ENCODE assay signal across 12 cellular contexts in genomic region chr15:40061212-40061901, GRCh38. TPM values are rescaled to one million over a fixed set of nuclear protein-coding genes. Genes with fewer than 3 reads are reported as not detected.
A peak's percentile ranks its signal among the peaks of the same experiment; 100 is the strongest.
DNase-seq lines count a peak whose midpoint lies in the region; ATAC-seq and TF ChIP-seq lines count a peak whose summit lies in the region.
"Had no signal": no experiment of that assay in that cellular context is flagged by ENCODE, and none has a peak within 500 bp of the region (broad histone marks: within the 10 kb centered on the region; RNA-seq: fewer than 3 reads in every experiment).

No MANE protein-coding gene starts in this region.

- H4K20me1 ChIP-seq in BLaER1 treated with 17β-estradiol and CSF1 and Interleukin-3, amounts not matched to agents 10 nM and 100 nM, result no peaks in the 10 kb centered on the region
- H4K20me1 ChIP-seq in mammary epithelial cell (ENCODE audit: insufficient read depth, low read length), result no peaks in the 10 kb centered on the region
- H4K20me1 ChIP-seq: BLaER1 had no signal

- ATAC-seq in GM18868 (IDR thresholded peaks at IDR 0.05; ENCODE audit: unreplicated experiment), result peak; percentile 38
- peak; percentile 52 for ATAC-seq in HG02763 (IDR thresholded peaks at IDR 0.05; ENCODE audit: unreplicated experiment)
- no peak for ATAC-seq in heart right ventricle

- peak overlapping the region in 10 of 11 experiments; percentile 0 to 96 (median 89); a peak in 18 of 22 replicates for H3K4me2 ChIP-seq in BLaER1 treated with 17β-estradiol and CSF1 and Interleukin-3, amounts not matched to agents 10 nM and 100 nM
- no peak overlapping the region for H3K4me2 ChIP-seq in mammary epithelial cell (ENCODE audit: insufficient read depth, low read depth, low read length)
- H3K4me2 ChIP-seq: BLaER1 had no signal

- dilution Hi-C loops in mammary epithelial cell (cut with HindIII; ENCODE audit: low sequenced_read_pairs), result no loop called here

- 0 out of 20 replicates have a peak overlapping the region, but pooled peaks of 1 of the 10 experiments have one; percentile 1 for H3K4me3 ChIP-seq in BLaER1 treated with 17β-estradiol and CSF1 and Interleukin-3, amounts not matched to agents 10 nM and 100 nM
- H3K4me3 ChIP-seq in Peyer's patch (no peak overlapping the region), mammary epithelial cell (replicated peaks in 1 of 3; ENCODE audit: insufficient read depth in 1 of 3, low read depth in 2 of 3, low read length in 3 of 3) (no peak overlapping the region), heart right ventricle (no peak overlapping the region)
- H3K4me3 ChIP-seq: BLaER1, SJCRH30 had no signal

- H3K79me2 ChIP-seq in mammary epithelial cell (ENCODE audit: insufficient read depth, low read length), result no peaks in the 10 kb centered on the region

- H3K4me1 ChIP-seq in BLaER1 treated with 17β-estradiol and CSF1 and Interleukin-3, amounts not matched to agents 10 nM and 100 nM, result peaks cover 68 to 100% (median 100%) of the 10 kb centered on the region in 10 experiments
- H3K4me1 ChIP-seq in Peyer's patch (peaks cover 0 to 10% (median 3%) of the 10 kb centered on the region in 4 donors), mammary epithelial cell (ENCODE audit: insufficient read depth, low read length) (peaks cover 38% of the 10 kb centered on the region), heart right ventricle (peaks cover 0 to 42% (median 7%) of the 10 kb centered on the region in 9 donors)

- intact Hi-C loops in mammary epithelial cell (cut with micrococcal nuclease), result loop anchor here (5.0 kb wide), 1 partner anchor 41 kb away; no protein-coding TSS in a partner anchor
- intact Hi-C loops in heart right ventricle (cut with DNase I), result loop anchor here in 3 of 10 donors (5.0 kb wide), 3 partner anchors 41 to 366 kb away; partner anchors contain the start of gene BMF (in 1 of the 3)

- BruUV-seq in mammary epithelial cell (replicated peaks; lab: Mats Ljungman, UMichigan), result no TSS peak

- WGBS in mammary epithelial cell (ENCODE audit: low coverage, missing lambda C conversion rate), result 97% methylated on average over 15 of the region's 15 CpGs
- whole genome bisulfite sequencing in heart right ventricle, 2 donors, result 91 to 95% methylated on average over 15 of the region's 15 CpGs

- H2AFZ ChIP-seq in mammary epithelial cell (ENCODE audit: low read depth, low read length), result no peak overlapping the region

- peak overlapping the region in 10 of 11 experiments; percentile 4 to 94 (median 89); a peak in 16 of 22 replicates for H3K27ac ChIP-seq in BLaER1 treated with 17β-estradiol and CSF1 and Interleukin-3, amounts not matched to agents 10 nM and 100 nM
- peak overlapping the region in 1 of 4 donors; percentile 19 for H3K27ac ChIP-seq in Peyer's patch
- H3K27ac ChIP-seq in mammary epithelial cell (ENCODE audit: insufficient read depth, low read depth, low read length), result no peak overlapping the region
- no peak overlapping the region for H3K27ac ChIP-seq in heart right ventricle
- H3K27ac ChIP-seq: BLaER1, brain microvascular endothelial cell, SJCRH30 had no signal

- DNase-seq in Peyer's patch, result peak in 2 of 3 donors; percentile 47 to 50
- no peak for DNase-seq in mammary epithelial cell
- no peak for DNase-seq in central memory CD4-positive, alpha-beta T cell
- no peak for DNase-seq in RKO (ENCODE audit: low spot score)
- DNase-seq in heart right ventricle, result no peak
- DNase-seq: brain microvascular endothelial cell, NCI-H1092, SJCRH30 had no signal

- TF ChIP-seq CTCF in Peyer's patch (IDR thresholded peaks at IDR 0.05) (no peak), mammary epithelial cell (conservative IDR thresholded peaks at IDR 0.05 in 1 of 2, IDR thresholded peaks at IDR 0.05 in 1 of 2; ENCODE audit: extremely low read depth in 1 of 2, insufficient read depth in 1 of 2, low read depth in 1 of 2, low read length in 2 of 2) (no peak), heart right ventricle (IDR thresholded peaks at IDR 0.05) (no peak)

- in situ Hi-C loops in mammary epithelial cell (cut with MboI; ENCODE audit: low sequenced_read_pairs in 2 of 2), result no loop called here

- no peaks in the 10 kb centered on the region for H3K27me3 ChIP-seq in BLaER1 treated with 17β-estradiol and CSF1 and Interleukin-3, amounts not matched to agents 10 nM and 100 nM
- H3K27me3 ChIP-seq in Peyer's patch (no peaks in the 10 kb centered on the region), mammary epithelial cell (ENCODE audit: insufficient read depth, low read length) (no peaks in the 10 kb centered on the region), heart right ventricle (no peaks in the 10 kb centered on the region)
- H3K27me3 ChIP-seq: BLaER1, brain microvascular endothelial cell, SJCRH30 had no signal

- CTCF ChIA-PET in mammary epithelial cell (lab: Charles Lee; ENCODE audit: low non-redundant PET), result no interaction called here

- no peak overlapping the region for H3K9ac ChIP-seq in BLaER1 treated with 17β-estradiol and CSF1 and Interleukin-3, amounts not matched to agents 10 nM and 100 nM
- no peak overlapping the region for H3K9ac ChIP-seq in mammary epithelial cell (ENCODE audit: insufficient read depth, low read length)
- H3K9ac ChIP-seq: BLaER1 had no signal

- peaks cover 0 to 7% (median 0%) of the 10 kb centered on the region in 11 experiments; a peak in 2 of 22 replicates for H3K36me3 ChIP-seq in BLaER1 treated with 17β-estradiol and CSF1 and Interleukin-3, amounts not matched to agents 10 nM and 100 nM
- H3K36me3 ChIP-seq in Peyer's patch (no peaks in the 10 kb centered on the region), mammary epithelial cell (ENCODE audit: insufficient read depth, low read length) (no peaks in the 10 kb centered on the region), heart right ventricle (peaks cover 0 to 23% (median 0%) of the 10 kb centered on the region in 9 donors)
- H3K36me3 ChIP-seq: BLaER1, brain microvascular endothelial cell, SJCRH30 had no signal

- no peaks in the 10 kb centered on the region for H3K9me3 ChIP-seq in BLaER1 treated with 17β-estradiol and CSF1 and Interleukin-3, amounts not matched to agents 10 nM and 100 nM (replicated peaks in 1 of 11)
- no peaks in the 10 kb centered on the region for H3K9me3 ChIP-seq in Peyer's patch
- no peaks in the 10 kb centered on the region for H3K9me3 ChIP-seq in mammary epithelial cell (replicated peaks; ENCODE audit: insufficient read depth, low read length)
- H3K9me3 ChIP-seq in heart right ventricle, result no peaks in the 10 kb centered on the region
- H3K9me3 ChIP-seq: BLaER1, SJCRH30 had no signal

- TF ChIP-seq POLR2A in Peyer's patch (IDR thresholded peaks at IDR 0.05), result no peak

RNA-seq across cellular contexts. Expression of gene SRP14, which starts 22.4 kb away (rescaled TPM):
- total RNA-seq in Peyer's patch (100 to 1,000 TPM; 105 to 163 (median 146) TPM), mammary epithelial cell (100 to 1,000 TPM in 1 of 2 donors, 10 to 100 TPM in 1; 85.7 to 148 TPM), heart right ventricle (100 to 1,000 TPM; 189 to 290 (median 210) TPM)
- polyA plus RNA-seq in mammary epithelial cell (231 TPM), heart right ventricle (100 to 1,000 TPM; 395 to 699 TPM)
- polyA minus RNA-seq in mammary epithelial cell, result 50.4 TPM

RNA-seq across cellular contexts. Expression of gene BMF, which starts 47.3 kb away (rescaled TPM):
- total RNA-seq in Peyer's patch (10 to 100 TPM; 13.5 to 98.2 (median 26.1) TPM), mammary epithelial cell (1 to 10 TPM; 1.5 to 2.2 TPM), heart right ventricle (10 to 100 TPM in 1 of 10 donors, 1 to 10 TPM in 8, under 1 TPM in 1; 0.92 to 10.2 (median 3.0) TPM)
- polyA plus RNA-seq in mammary epithelial cell (0.22 TPM), heart right ventricle (1 to 10 TPM; 2.1 to 4.6 TPM)
- polyA minus RNA-seq in mammary epithelial cell, result not detected

Comparison
In these comparisons a context has a peak if more than half of its experiments do, and no peak if none do; other contexts are left out.
1. H3K27ac ChIP-seq: peak in BLaER1 treated with 17β-estradiol and CSF1 and Interleukin-3, amounts not matched to agents 10 nM and 100 nM (10 of 11); none in mammary epithelial cell (single experiment) and heart right ventricle (0 of 10).
2. ATAC-seq: peak in GM18868 (single experiment) and HG02763 (single experiment); none in heart right ventricle (0 of 8).
3. DNase-seq: peak in Peyer's patch (2 of 3); none in mammary epithelial cell (single experiment), central memory CD4-positive, alpha-beta T cell (single experiment), RKO (single experiment) and heart right ventricle (0 of 2).